Comparison of ENCODE assay signal across 12 cellular contexts in the genomic region with DNA sequence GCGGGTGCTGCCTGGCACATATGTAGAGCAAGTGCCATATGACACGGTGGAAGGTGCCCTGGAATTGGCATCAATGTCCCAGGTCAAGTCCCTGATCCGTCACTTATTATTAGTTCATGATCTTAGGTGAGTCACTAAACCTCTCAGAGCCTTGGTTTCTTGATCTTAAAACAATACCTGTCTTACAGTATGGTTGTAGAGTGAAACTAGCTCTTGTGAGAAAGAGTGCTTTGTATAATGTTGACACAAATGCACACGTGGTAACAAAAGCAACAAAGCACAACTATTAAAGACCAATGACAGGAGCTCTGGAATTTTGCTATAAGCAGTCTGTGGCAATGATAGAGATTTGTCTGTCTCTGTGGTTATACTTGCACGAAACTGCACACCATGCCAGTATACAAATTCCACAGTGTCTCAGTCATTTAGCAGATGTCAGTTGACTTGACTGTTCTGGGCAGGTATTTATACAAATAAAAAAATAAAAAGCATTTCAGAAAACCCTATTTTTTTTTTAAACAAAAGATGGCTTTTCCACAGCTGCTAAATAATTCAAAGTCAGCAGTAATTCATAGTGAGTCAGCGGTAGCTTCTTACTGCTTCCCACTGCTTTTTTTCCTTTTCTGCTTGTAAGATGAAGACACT. TPM values are rescaled to one million over a fixed set of nuclear protein-coding genes. Genes with fewer than 3 reads are reported as not detected.
DNase-seq lines count a peak whose midpoint lies in the region; ATAC-seq, FAIRE-seq and TF ChIP-seq lines count a peak whose summit lies in the region.
"Had no signal": no experiment of that assay in that cellular context is flagged by ENCODE, and none has a peak within 500 bp of the region (broad histone marks: within the 10 kb centered on the region; RNA-seq: fewer than 3 reads in every experiment).

No MANE protein-coding gene starts in this region.

- H3K36me3 Mint-ChIP-seq in natural killer cell: no peaks in the 10 kb centered on the region

- no peak for TF ChIP-seq CTCF in mammary epithelial cell (conservative IDR thresholded peaks at IDR 0.05 in 1 of 2, IDR thresholded peaks at IDR 0.05 in 1 of 2; ENCODE audit: extremely low read depth in 1 of 2, insufficient read depth in 1 of 2, low read depth in 1 of 2, low read length in 2 of 2)
- TF ChIP-seq CTCF in natural killer cell (IDR thresholded peaks at IDR 0.05): no peak
- no peak for TF ChIP-seq CTCF in kidney (IDR thresholded peaks at IDR 0.05; ENCODE audit: borderline replicate concordance, extremely low read depth, insufficient read depth)

- H3K23ac ChIP-seq in neuronal stem cell (ENCODE audit: low read depth, low read length, poor library complexity): peak overlapping the region; percentile 77

- CTCF ChIA-PET in mammary epithelial cell (lab: Charles Lee; ENCODE audit: low non-redundant PET): interaction anchor here (1.0 kb wide), 1 partner anchor 138 kb away, joined by 6 read pairs; no protein-coding TSS in a partner anchor

- DNase-seq in DMS53 (lab: John Stamatoyannopoulos, UW): peak; percentile 43
- DNase-seq in HT1080 (ENCODE audit: low read depth): peak; percentile 44
- peak; percentile 99 for DNase-seq in mammary epithelial cell
- DNase-seq in neuronal stem cell (ENCODE audit: low spot score): no peak
- DNase-seq in NCI-H82 (lab: John Stamatoyannopoulos, UW): no peak
- no peak for DNase-seq in natural killer cell
- no peak for DNase-seq in left colon
- no peak for DNase-seq in kidney
- DNase-seq: DND-41, left ventricle myocardium inferior had no signal

- H3K79me2 ChIP-seq in mammary epithelial cell (ENCODE audit: insufficient read depth, low read length): no peaks in the 10 kb centered on the region

- no peak overlapping the region for H3K4ac ChIP-seq in neuronal stem cell (ENCODE audit: low read length)

- dilution Hi-C loops in mammary epithelial cell (cut with HindIII; ENCODE audit: low sequenced_read_pairs): no loop called here

- H3K4me1 Mint-ChIP-seq in natural killer cell: no peaks in the 10 kb centered on the region

- no peak overlapping the region for H3K27ac Mint-ChIP-seq in natural killer cell
- H3K27ac Mint-ChIP-seq: activated T-helper 2 cell treated with anti-CD3 and anti-CD28 coated beads, Interferon-gamma antibody, Interleukin-2, Interleukin-4, amounts not matched to agents 10 μg/mL and 5 μg/mL and 100 μg/mL, durations not matched to agents 14 hours and 24 hours and 36 hours had no signal

- intact Hi-C loops in mammary epithelial cell (cut with micrococcal nuclease): loop anchor here (1.0 kb wide), 1 partner anchor 19 kb away; no protein-coding TSS in a partner anchor
- intact Hi-C loops in natural killer cell (cut with micrococcal nuclease): no loop called here
- intact Hi-C loops in left colon (cut with DNase I, micrococcal nuclease): no loop called here
- intact Hi-C loops in kidney (cut with DNase I): no loop called here

- H3K4me3 Mint-ChIP-seq in natural killer cell: no peak overlapping the region

- no peak for ATAC-seq in natural killer cell
- ATAC-seq in left colon: no peak
- ATAC-seq: sciatic nerve had no signal

- no peak overlapping the region for H3K18ac ChIP-seq in neuronal stem cell (ENCODE audit: low read length)

- H3K79me1 ChIP-seq in neuronal stem cell (ENCODE audit: low read depth, low read length): no peaks in the 10 kb centered on the region

- WGBS in mammary epithelial cell (ENCODE audit: low coverage, missing lambda C conversion rate): 17% methylated on average over 6 of the region's 6 CpGs
- WGBS in neuronal stem cell (ENCODE audit: extremely low coverage in 2 of 2, insufficient read length in 2 of 2, insufficient replicate concordance in 1 of 2), 2 donors: no CpG with 5 or more reads among the region's 6 CpGs

- in situ Hi-C loops in mammary epithelial cell (cut with MboI; ENCODE audit: low sequenced_read_pairs in 2 of 2): no loop called here

- no peaks in the 10 kb centered on the region for H3K9me3 Mint-ChIP-seq in natural killer cell
- H3K9me3 Mint-ChIP-seq: activated T-helper 2 cell treated with anti-CD3 and anti-CD28 coated beads, Interferon-gamma antibody, Interleukin-2, Interleukin-4, amounts not matched to agents 10 μg/mL and 5 μg/mL and 100 μg/mL, durations not matched to agents 14 hours and 24 hours and 36 hours had no signal

- H4K91ac ChIP-seq in neuronal stem cell (ENCODE audit: low read depth, low read length, poor library complexity): no peak overlapping the region

- H3K4me3 ChIP-seq in mammary epithelial cell (replicated peaks in 1 of 3; ENCODE audit: insufficient read depth in 1 of 3, low read depth in 2 of 3, low read length in 3 of 3) (no peak overlapping the region), neuronal stem cell (ENCODE audit: low read length in 2 of 2) (no peak overlapping the region), kidney (ENCODE audit: low read length in 2 of 2) (no peak overlapping the region)
- H3K4me3 ChIP-seq: left ventricle myocardium inferior had no signal

- H2BK15ac ChIP-seq in neuronal stem cell (ENCODE audit: low read length): no peak overlapping the region

- no peaks in the 10 kb centered on the region for H3K36me3 ChIP-seq in mammary epithelial cell (ENCODE audit: insufficient read depth, low read length)
- no peaks in the 10 kb centered on the region for H3K36me3 ChIP-seq in neuronal stem cell (replicated peaks in 1 of 2; ENCODE audit: control insufficient read depth in 2 of 2, insufficient read depth in 2 of 2, low read length in 2 of 2)
- no peaks in the 10 kb centered on the region for H3K36me3 ChIP-seq in kidney (ENCODE audit: control insufficient read depth in 1 of 2, insufficient read depth in 2 of 2, low read length in 2 of 2)
- H3K36me3 ChIP-seq: left ventricle myocardium inferior had no signal

- no peak overlapping the region for H2AK5ac ChIP-seq in neuronal stem cell (ENCODE audit: low read depth, low read length)

- peak overlapping the region; percentile 74 for H3K14ac ChIP-seq in neuronal stem cell (ENCODE audit: low read length)

- H3K27me3 ChIP-seq in mammary epithelial cell (ENCODE audit: insufficient read depth, low read length) (no peaks in the 10 kb centered on the region), neuronal stem cell (ENCODE audit: control insufficient read depth in 3 of 3, insufficient read depth in 3 of 3, low read depth in 1 of 3, low read length in 3 of 3) (peaks cover 0 to 14% (median 0%) of the 10 kb centered on the region in 3 experiments)

- BruUV-seq in mammary epithelial cell (replicated peaks; lab: Mats Ljungman, UMichigan): no TSS peak

- peak overlapping the region; percentile 44 for H3K9ac ChIP-seq in mammary epithelial cell (ENCODE audit: insufficient read depth, low read length)
- H3K9ac ChIP-seq in neuronal stem cell (ENCODE audit: low read depth, low read length, poor library complexity): no peak overlapping the region
- H3K9ac ChIP-seq in kidney (ENCODE audit: low read length in 2 of 2): no peak overlapping the region

- H3K4me2 ChIP-seq in mammary epithelial cell (ENCODE audit: insufficient read depth, low read depth, low read length) (peak overlapping the region; percentile 55), neuronal stem cell (ENCODE audit: insufficient read depth, low read length, poor library complexity, severe bottlenecking) (no peak overlapping the region)

- no peaks in the 10 kb centered on the region for H4K20me1 ChIP-seq in mammary epithelial cell (ENCODE audit: insufficient read depth, low read length)

- H2AFZ ChIP-seq in mammary epithelial cell (ENCODE audit: low read depth, low read length): no peak overlapping the region
- H2AFZ ChIP-seq in neuronal stem cell (ENCODE audit: low read length): no peak overlapping the region

- H2BK5ac ChIP-seq in neuronal stem cell (ENCODE audit: low read length): no peak overlapping the region

- peak overlapping the region; percentile 86 for H3K27ac ChIP-seq in mammary epithelial cell (ENCODE audit: insufficient read depth, low read depth, low read length)
- no peak overlapping the region for H3K27ac ChIP-seq in neuronal stem cell (replicated peaks; ENCODE audit: low read length)
- H3K27ac ChIP-seq in kidney (ENCODE audit: low read depth in 2 of 2, low read length in 2 of 2): no peak overlapping the region
- H3K27ac ChIP-seq: left ventricle myocardium inferior had no signal

- peaks cover 19 to 38% of the 10 kb centered on the region in 2 donors for H3K27me3 Mint-ChIP-seq in natural killer cell (ENCODE audit: low read depth in 2 of 2)

- H3K9me3 ChIP-seq in mammary epithelial cell (replicated peaks; ENCODE audit: insufficient read depth, low read length) (no peaks in the 10 kb centered on the region), neuronal stem cell (replicated peaks in 1 of 2; ENCODE audit: control insufficient read depth in 2 of 2, insufficient read depth in 1 of 2, low read depth in 1 of 2, low read length in 2 of 2) (no peaks in the 10 kb centered on the region), kidney (ENCODE audit: control insufficient read depth in 1 of 2, low read length in 2 of 2) (no peaks in the 10 kb centered on the region)
- H3K9me3 ChIP-seq: left ventricle myocardium inferior had no signal

- no peak overlapping the region for H4K8ac ChIP-seq in neuronal stem cell (ENCODE audit: low read depth, low read length)

- no peak overlapping the region for H2BK12ac ChIP-seq in neuronal stem cell (ENCODE audit: low read length)

- H3K4me1 ChIP-seq in mammary epithelial cell (ENCODE audit: insufficient read depth, low read length) (peaks cover 22% of the 10 kb centered on the region), neuronal stem cell (ENCODE audit: control insufficient read depth in 2 of 2, insufficient read depth in 1 of 2, low read depth in 1 of 2, low read length in 2 of 2) (peaks cover 0 to 3% of the 10 kb centered on the region in 2 donors), kidney (ENCODE audit: control insufficient read depth in 1 of 2, insufficient read depth in 1 of 2, low read depth in 1 of 2, low read length in 2 of 2) (no peaks in the 10 kb centered on the region)
- H3K4me1 ChIP-seq: left ventricle myocardium inferior had no signal

- H2BK120ac ChIP-seq in neuronal stem cell (ENCODE audit: low read depth, low read length): no peak overlapping the region

- FAIRE-seq in kidney (lab: Jason Lieb, UNC): no peak

RNA-seq across cellular contexts. Expression of a gene that starts 19.7 kb away (rescaled TPM):
- total RNA-seq in HT1080 (2014; rRNA removed; shearing (Covaris generic)): 6.0 and 6.6 TPM in 2 replicates
- polyA plus RNA-seq in HT1080 (2015; cell fraction: cytosol; rRNA removed): 7.4 and 7.6 TPM in 2 replicates
- 7.8 and 10.2 TPM in 2 replicates for polyA plus RNA-seq in HT1080 (2015; cell fraction: nucleus; rRNA removed)
- total RNA-seq in mammary epithelial cell (100 to 1,000 TPM in 1 of 2 donors, 10 to 100 TPM in 1; 28.9 to 126 TPM), natural killer cell (10 to 100 TPM; 13.2 to 43.1 (median 13.3) TPM), left colon (10 to 100 TPM; 39.4 to 41.2 TPM), kidney (98.1 TPM)
- polyA plus RNA-seq in mammary epithelial cell (27.6 TPM), kidney (ENCODE audit: insufficient read depth, low read depth, low replicate concordance) (322 TPM)
- 45.5 TPM for polyA minus RNA-seq in mammary epithelial cell
- 0.25 TPM for polyA plus RNA-seq in neuronal stem cell (2013, experiment 1 of 2)
- 0.26 TPM for polyA plus RNA-seq in neuronal stem cell (2013, experiment 2 of 2)

Comparison
In these comparisons a context has a peak if more than half of its experiments do, and no peak if none do; other contexts are left out.
1. DNase-seq: peak in DMS53 (single experiment), HT1080 (single experiment) and mammary epithelial cell (single experiment); none in neuronal stem cell (single experiment), NCI-H82 (single experiment), natural killer cell (single experiment), left colon (0 of 2) and kidney (single experiment).